Comparison of ENCODE assay signal across 19 cellular contexts in the genomic region with DNA sequence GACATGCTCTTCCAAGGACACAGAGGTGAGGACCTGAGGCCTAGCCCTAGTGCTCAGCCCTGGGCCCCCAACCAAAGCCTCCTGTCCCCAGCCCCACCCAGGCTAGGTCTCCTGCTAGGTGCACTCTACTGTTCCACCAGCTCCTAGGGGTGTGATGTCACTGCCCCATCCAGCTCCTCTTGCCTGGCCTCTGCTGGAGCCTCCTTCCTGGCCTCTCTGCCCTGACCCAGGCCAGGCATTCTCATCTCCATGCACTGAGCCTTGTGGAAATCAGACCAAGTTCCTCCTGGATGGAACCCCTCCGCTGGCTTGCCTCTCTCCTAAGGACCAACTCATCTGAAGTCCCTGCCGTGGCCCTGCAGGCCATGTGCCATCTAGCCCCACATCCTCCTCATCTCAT.
DNase-seq lines count a peak whose midpoint lies in the region; ATAC-seq, FAIRE-seq and TF ChIP-seq lines count a peak whose summit lies in the region.
"Had no signal": no experiment of that assay in that cellular context is flagged by ENCODE, and none has a peak within 500 bp of the region (broad histone marks: within the 10 kb centered on the region; RNA-seq: fewer than 3 reads in every experiment).

No MANE protein-coding gene starts in this region.

- no peaks in the 10 kb centered on the region for H3K4me1 ChIP-seq in spleen

- H3K36me3 Mint-ChIP-seq in chondrocyte (ENCODE audit: low read depth) = peaks cover 1% of the 10 kb centered on the region
- H3K36me3 Mint-ChIP-seq in neural crest cell (ENCODE audit: low read depth) = no peaks in the 10 kb centered on the region
- H3K36me3 Mint-ChIP-seq: CD4-positive, CD25-positive, alpha-beta regulatory T cell had no signal

- no peak for TF ChIP-seq CTCF in chondrocyte (IDR thresholded peaks at IDR 0.05)
- TF ChIP-seq CTCF in neural crest cell (conservative IDR thresholded peaks at IDR 0.05) = no peak
- no peak for TF ChIP-seq CTCF in spleen (IDR thresholded peaks at IDR 0.05 in 8 of 11, conservative IDR thresholded peaks at IDR 0.05 in 3 of 11)
- TF ChIP-seq CTCF in brain microvascular endothelial cell (IDR thresholded peaks at IDR 0.05; ENCODE audit: low read depth, low read length, missing control alignments) = no peak

- H3K4me3 Mint-ChIP-seq in chondrocyte (ENCODE audit: unreplicated experiment) (no peak overlapping the region), neural crest cell (no peak overlapping the region)
- H3K4me3 Mint-ChIP-seq: CD4-positive, CD25-positive, alpha-beta regulatory T cell had no signal

- H3K4me3 ChIP-seq in spleen (no peak overlapping the region), brain microvascular endothelial cell (ENCODE audit: low read depth, low read length) (no peak overlapping the region)
- H3K4me3 ChIP-seq: BLaER1 treated with 17β-estradiol and CSF1 and Interleukin-3, amounts not matched to agents 10 nM and 100 nM had no signal

- no peak overlapping the region for H3K27ac ChIP-seq in spleen
- no peak overlapping the region for H3K27ac ChIP-seq in brain microvascular endothelial cell
- H3K27ac ChIP-seq: BLaER1 treated with 17β-estradiol and CSF1 and Interleukin-3, amounts not matched to agents 10 nM and 100 nM had no signal

- DNase-seq in Right ventricle myocardium inferior (ENCODE audit: missing footprints) (peak; percentile 32), left cardiac atrium (no peak), chondrocyte (ENCODE audit: low spot score) (peak; percentile 48), neural crest cell (ENCODE audit: low read depth, low spot score) (no peak), spleen (peak; percentile 38), brain microvascular endothelial cell (no peak), superior temporal gyrus (ENCODE audit: extremely low spot score) (no peak), GM19239 (ENCODE audit: insufficient read length, low spot score) (no peak)
- DNase-seq: ACHN; Calu3; CD4-positive, CD25-positive, alpha-beta regulatory T cell; DMS 273 treated with DMSO at 0.1 percent for 48 hours; DND-41; GDM1; HCEC 1CT had no signal

- in situ Hi-C loops in brain microvascular endothelial cell (cut with HindIII; ENCODE audit: low pct_ligation_motif_present, low sequenced_read_pairs) = no loop called here

- TF ChIP-seq POLR2A in spleen (IDR thresholded peaks at IDR 0.05) = no peak

- peaks cover 0 to 90% (median 0%) of the 10 kb centered on the region in 7 donors for H3K27me3 ChIP-seq in spleen (replicated peaks in 1 of 7)
- H3K27me3 ChIP-seq in brain microvascular endothelial cell (replicated peaks) = peaks cover 6% of the 10 kb centered on the region
- H3K27me3 ChIP-seq: BLaER1 treated with 17β-estradiol and CSF1 and Interleukin-3, amounts not matched to agents 10 nM and 100 nM had no signal

- no peaks in the 10 kb centered on the region for H3K9me3 ChIP-seq in spleen
- H3K9me3 ChIP-seq: BLaER1 treated with 17β-estradiol and CSF1 and Interleukin-3, amounts not matched to agents 10 nM and 100 nM had no signal

- H3K4me1 Mint-ChIP-seq in chondrocyte (ENCODE audit: low read depth) = no peaks in the 10 kb centered on the region
- H3K4me1 Mint-ChIP-seq in neural crest cell = peaks cover 10% of the 10 kb centered on the region
- H3K4me1 Mint-ChIP-seq: CD4-positive, CD25-positive, alpha-beta regulatory T cell had no signal

- H3K27me3 Mint-ChIP-seq in chondrocyte (ENCODE audit: low read depth) (peaks cover 42% of the 10 kb centered on the region), neural crest cell (ENCODE audit: low read depth) (peaks cover 29% of the 10 kb centered on the region)
- H3K27me3 Mint-ChIP-seq: CD4-positive, CD25-positive, alpha-beta regulatory T cell had no signal

- ATAC-seq in Right ventricle myocardium inferior (no peak), left cardiac atrium (no peak)

- no peak overlapping the region for H3K27ac Mint-ChIP-seq in chondrocyte (ENCODE audit: unreplicated experiment)
- peak overlapping the region; percentile 90 for H3K27ac Mint-ChIP-seq in neural crest cell (ENCODE audit: unreplicated experiment)
- H3K27ac Mint-ChIP-seq: CD4-positive, CD25-positive, alpha-beta regulatory T cell had no signal

- no peak for FAIRE-seq in GM19239 (lab: Jason Lieb, UNC)
- FAIRE-seq: GM12892, H1, HTR-8/SVneo had no signal

- intact Hi-C loops in Right ventricle myocardium inferior (cut with DNase I) (loop anchor here (1.0 kb wide), 1 partner anchor 158 kb away; no protein-coding TSS in a partner anchor), left cardiac atrium (cut with DNase I) (no loop called here), spleen (cut with DNase I; ENCODE audit: low total_unique reads) (no loop called here)

- H3K36me3 ChIP-seq in spleen (no peaks in the 10 kb centered on the region), brain microvascular endothelial cell (replicated peaks) (no peaks in the 10 kb centered on the region)
- H3K36me3 ChIP-seq: BLaER1 treated with 17β-estradiol and CSF1 and Interleukin-3, amounts not matched to agents 10 nM and 100 nM had no signal

- 86 to 97% (median 93%) methylated on average over 2 of the region's 2 CpGs for WGBS in spleen, 5 donors

- H3K9me3 Mint-ChIP-seq in chondrocyte (ENCODE audit: low read depth) (no peaks in the 10 kb centered on the region), neural crest cell (no peaks in the 10 kb centered on the region)

Comparison
In these comparisons a context has a peak if more than half of its experiments do, and no peak if none do; other contexts are left out.
1. DNase-seq: peak in Right ventricle myocardium inferior (single experiment), chondrocyte (single experiment) and spleen (single experiment); none in left cardiac atrium (single experiment), neural crest cell (single experiment), brain microvascular endothelial cell (single experiment), superior temporal gyrus (single experiment) and GM19239 (single experiment).